In genomic region chr1:161165742-161166668, GRCh38 we compare ENCODE assay signal across 8 cellular contexts. TPM values are rescaled to one million over a fixed set of nuclear protein-coding genes. Genes with fewer than 3 reads are reported as not detected.
DNase-seq lines count a peak whose midpoint lies in the region; ATAC-seq and TF ChIP-seq lines count a peak whose summit lies in the region.

Gene PPOX (plus strand): TSS chr1:161166426. CDS start chr1:161166848, 422 bp downstream.

- CTCF ChIA-PET in PC-3 (lab: Charles Lee) = interaction anchor here (0.8 to 1.6 kb wide), 6 partner anchors 11 to 216 kb away, joined by 3 to 5 read pairs (median 4); partner anchors contain the start of genes B4GALT3, TOMM40L and UFC1

- H2AFZ ChIP-seq in PC-3 (ENCODE audit: low read length) = peak within 1 kb of the TSS; percentile 88

- POLR2A ChIA-PET in PC-3 (lab: Charles Lee; ENCODE audit: unreplicated experiment) = interaction anchor here (0.5 to 1.0 kb wide), 4 partner anchors 48 to 1925 kb away, joined by 3 to 6 read pairs (median 4); partner anchors contain the start of genes IGSF8, NIT1 and PFDN2

- H3K36me3 ChIP-seq in PC-3 (ENCODE audit: low read depth, low read length) (peaks cover 12% of the 10 kb centered on the region; the same call in 1 of the 2 replicates), mucosa of rectum (ENCODE audit: control insufficient read depth in 2 of 2, insufficient read depth in 2 of 2, low read length in 2 of 2) (peaks cover 16 to 19% of the 10 kb centered on the region in 2 donors)

- H3K4me1 ChIP-seq in PC-3 (ENCODE audit: insufficient read depth, low read length) = peaks cover 19% of the 10 kb centered on the region
- peaks cover 18 to 22% of the 10 kb centered on the region in 2 donors for H3K4me1 ChIP-seq in mucosa of rectum (ENCODE audit: control insufficient read depth in 2 of 2, insufficient read depth in 2 of 2, low read length in 2 of 2)

- TF ChIP-seq CTCF in PC-3 (conservative IDR thresholded peaks at IDR 0.05; ENCODE audit: low read depth, low read length) (peak; percentile 72), epithelial cell of proximal tubule (conservative IDR thresholded peaks at IDR 0.05; ENCODE audit: low read depth, low read length) (peak; percentile 63)

- H3K4me2 ChIP-seq in PC-3 (ENCODE audit: low read length) = peak within 1 kb of the TSS; percentile 92

- peak within 1 kb of the TSS; percentile 71 for H3K9ac ChIP-seq in PC-3 (ENCODE audit: low read length)
- peak within 1 kb of the TSS; percentile 78 to 83 for H3K9ac ChIP-seq in mucosa of rectum (ENCODE audit: low read depth in 1 of 2, low read length in 2 of 2)

- H4K20me1 ChIP-seq in PC-3 (ENCODE audit: low read length) = no peaks in the 10 kb centered on the region

- no peaks in the 10 kb centered on the region for H3K27me3 ChIP-seq in PC-3 (ENCODE audit: low read length)
- no peaks in the 10 kb centered on the region for H3K27me3 ChIP-seq in mucosa of rectum (ENCODE audit: control insufficient read depth in 2 of 2, insufficient read depth in 2 of 2, low read length in 2 of 2)

- ATAC-seq in GM21619 (IDR thresholded peaks at IDR 0.05; ENCODE audit: unreplicated experiment) = peak; percentile 94
- peak; percentile 91 for ATAC-seq in PC-3

- intact Hi-C loops in PC-3 (cut with micrococcal nuclease) = no loop called here

- H3F3A ChIP-seq in PC-3 (ENCODE audit: low read length, unreplicated experiment) = peaks cover 10% of the 10 kb centered on the region

- H3K4me3 ChIP-seq in Jurkat, Clone E6-1 (ENCODE audit: low read length) = peak within 1 kb of the TSS; percentile 71
- peak within 1 kb of the TSS; percentile 75 for H3K4me3 ChIP-seq in PC-3 (ENCODE audit: low read length)
- peak within 1 kb of the TSS; percentile 74 for H3K4me3 ChIP-seq in epithelial cell of proximal tubule (ENCODE audit: low read depth, low read length)
- H3K4me3 ChIP-seq in mucosa of rectum (ENCODE audit: low read length in 2 of 2) = peak within 1 kb of the TSS; percentile 95 to 96

- no peaks in the 10 kb centered on the region for H3K9me3 ChIP-seq in PC-3 (ENCODE audit: low read length)
- no peaks in the 10 kb centered on the region for H3K9me3 ChIP-seq in mucosa of rectum (ENCODE audit: control insufficient read depth in 2 of 2, low read length in 2 of 2)

- BruUV-seq in PC-3 (replicated peaks; lab: Mats Ljungman, UMichigan) = TSS peak; percentile 83

- H3K27ac ChIP-seq in PC-3 (ENCODE audit: low read length) = peak within 1 kb of the TSS; percentile 70
- peak within 1 kb of the TSS; percentile 89 to 93 for H3K27ac ChIP-seq in mucosa of rectum (ENCODE audit: low read depth in 2 of 2, low read length in 2 of 2)

- DNase-seq in DMS53 treated with DMSO at 0.1 percent for 48 hours (lab: John Stamatoyannopoulos, UW; ENCODE audit: unreplicated experiment) (peak; percentile 98), PC-3 (peak; percentile 99), activated T-cell treated with anti-CD3 and anti-CD28 coated beads for 48 hours (ENCODE audit: low read depth) (peak; percentile 84), epithelial cell of proximal tubule (ENCODE audit: low read depth) (peak; percentile 92)
- DNase-seq in Jurkat, Clone E6-1 (ENCODE audit: low read depth, low spot score) = peak; percentile 90
- DNase-seq in stimulated activated CD8-positive, alpha-beta memory T cell treated with anti-CD3 and anti-CD28 coated beads, Interleukin-4, amount 100 ng/mL, for 48 hours = peak; percentile 93

- H3K9me2 ChIP-seq in PC-3 (replicated peaks; ENCODE audit: low read length) = no peaks in the 10 kb centered on the region

- H3K79me2 ChIP-seq in PC-3 (ENCODE audit: low read length) = peaks cover 7% of the 10 kb centered on the region; the same call in 1 of the 2 replicates

RNA-seq across cellular contexts. Expression of gene PPOX, which starts in this region (rescaled TPM):
- polyA plus RNA-seq in Jurkat, Clone E6-1 (2012; ENCODE audit: insufficient read depth, insufficient read length) = 14.6 TPM
- total RNA-seq in PC-3 (2014; rRNA removed) (21.8 and 22.9 TPM in 2 replicates), epithelial cell of proximal tubule (20.3 and 22.0 TPM in 2 replicates)

Comparison
In these comparisons a context has a peak if more than half of its experiments do, and no peak if none do; other contexts are left out.
1. Peak in every context shown above with its lines: DNase-seq, ATAC-seq, H3K4me3 ChIP-seq and H3K27ac ChIP-seq.